ENCODE assay signal across 18 cellular contexts in the genomic region with DNA sequence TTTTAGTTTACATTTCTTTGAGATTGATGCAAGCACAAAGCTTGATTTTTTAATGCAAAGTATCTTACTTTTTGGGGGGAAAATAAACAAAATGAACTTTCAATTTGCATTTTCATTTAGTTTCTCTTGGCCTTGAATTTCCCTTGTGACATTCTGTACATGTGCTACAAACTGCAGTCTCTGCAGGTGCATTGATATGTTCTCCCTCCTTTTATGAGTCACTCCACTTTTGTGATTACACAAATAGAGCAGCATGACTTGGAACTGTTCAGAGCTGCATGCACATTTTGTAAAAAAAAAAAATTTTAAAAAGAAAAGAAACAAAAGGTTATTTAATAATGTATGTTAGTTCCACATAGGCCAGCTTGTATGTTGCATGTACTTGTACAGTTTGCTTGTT.
A peak's percentile ranks its signal among the peaks of the same experiment; 100 is the strongest.
DNase-seq lines count a peak whose midpoint lies in the region; ATAC-seq, FAIRE-seq and TF ChIP-seq lines count a peak whose summit lies in the region.
"Had no signal": no experiment of that assay in that cellular context is flagged by ENCODE, and none has a peak within 500 bp of the region (broad histone marks: within the 10 kb centered on the region; RNA-seq: fewer than 3 reads in every experiment).

No MANE protein-coding gene starts in this region.

- no peaks in the 10 kb centered on the region for H3K36me3 Mint-ChIP-seq in activated naive CD4-positive, alpha-beta T cell treated with anti-CD3 and anti-CD28 coated beads, Interleukin-2, amount 10 ng/mL, durations not matched to agents 7 days and 5 days
- H3K36me3 Mint-ChIP-seq: CD4-positive, alpha-beta memory T cell; IgD-negative memory B cell had no signal

- TF ChIP-seq POLR2A in thyroid gland (IDR thresholded peaks at IDR 0.05) = no peak

- H3K27ac ChIP-seq in thyroid gland = no peak overlapping the region
- H3K27ac ChIP-seq: A549, C4-2B had no signal

- intact Hi-C loops in thyroid gland (cut with DNase I) = no loop called here

- H3K9me3 Mint-ChIP-seq in activated naive CD4-positive, alpha-beta T cell treated with anti-CD3 and anti-CD28 coated beads, Interleukin-2, amount 10 ng/mL, durations not matched to agents 7 days and 5 days = no peaks in the 10 kb centered on the region
- H3K9me3 Mint-ChIP-seq: CD4-positive, alpha-beta memory T cell; H9; IgD-negative memory B cell had no signal

- no peak overlapping the region for H3K4me3 Mint-ChIP-seq in activated naive CD4-positive, alpha-beta T cell treated with anti-CD3 and anti-CD28 coated beads, Interleukin-2, amount 10 ng/mL, durations not matched to agents 7 days and 5 days
- H3K4me3 Mint-ChIP-seq: CD4-positive, alpha-beta memory T cell; H9; IgD-negative memory B cell had no signal

- CTCF ChIA-PET in activated naive CD4-positive, alpha-beta T cell treated with anti-CD3 and anti-CD28 coated beads, Interleukin-2, amount 10 ng/mL, durations not matched to agents 7 days and 5 days (lab: Charles Lee) = interaction anchor here (1.3 kb wide), 1 partner anchor 9 kb away, joined by 5 read pairs; no protein-coding TSS in a partner anchor

- no peak overlapping the region for H3K27ac Mint-ChIP-seq in activated naive CD4-positive, alpha-beta T cell treated with anti-CD3 and anti-CD28 coated beads, Interleukin-2, amount 10 ng/mL, durations not matched to agents 7 days and 5 days
- H3K27ac Mint-ChIP-seq: CD4-positive, alpha-beta memory T cell; H9 had no signal

- ATAC-seq in GM18868 (IDR thresholded peaks at IDR 0.05; ENCODE audit: unreplicated experiment) (peak; percentile 59), HG02884 (IDR thresholded peaks at IDR 0.05; ENCODE audit: unreplicated experiment) (peak; percentile 58)
- ATAC-seq: A549 had no signal

- no peaks in the 10 kb centered on the region for H3K4me1 ChIP-seq in thyroid gland
- H3K4me1 ChIP-seq: A549, BE2C had no signal

- FAIRE-seq in bronchial epithelial cell (lab: Jason Lieb, UNC) = no peak
- FAIRE-seq: A549, D721Med, GM19239 had no signal

- H3K4me1 Mint-ChIP-seq in activated naive CD4-positive, alpha-beta T cell treated with anti-CD3 and anti-CD28 coated beads, Interleukin-2, amount 10 ng/mL, durations not matched to agents 7 days and 5 days = no peaks in the 10 kb centered on the region
- H3K4me1 Mint-ChIP-seq: CD4-positive, alpha-beta memory T cell; H9 had no signal

- H3K27me3 Mint-ChIP-seq in activated naive CD4-positive, alpha-beta T cell treated with anti-CD3 and anti-CD28 coated beads, Interleukin-2, amount 10 ng/mL, durations not matched to agents 7 days and 5 days = peaks cover 10% of the 10 kb centered on the region

- DNase-seq in bronchial epithelial cell (ENCODE audit: low read depth) = peak; percentile 35
- DNase-seq in COR-L47 (lab: John Stamatoyannopoulos, UW) = no peak
- DNase-seq in activated naive CD4-positive, alpha-beta T cell treated with anti-CD3 and anti-CD28 coated beads, Interleukin-2, amount 10 ng/mL, durations not matched to agents 7 days and 5 days = no peak
- no peak for DNase-seq in thyroid gland
- DNase-seq: BE2C; CD4-positive, alpha-beta memory T cell; DMS153; GF-D8; GOT3; H9; KG1 had no signal

- H3K4me3 ChIP-seq in bronchial epithelial cell (ENCODE audit: low read depth, low read length) (no peak overlapping the region), thyroid gland (replicated peaks in 1 of 3) (no peak overlapping the region)
- H3K4me3 ChIP-seq: A549 had no signal

- H3K9me3 ChIP-seq in thyroid gland = no peaks in the 10 kb centered on the region
- H3K9me3 ChIP-seq: A549, BE2C had no signal

- no peaks in the 10 kb centered on the region for H3K36me3 ChIP-seq in bronchial epithelial cell (ENCODE audit: control insufficient read depth, insufficient read depth, low read length)
- no peaks in the 10 kb centered on the region for H3K36me3 ChIP-seq in thyroid gland
- H3K36me3 ChIP-seq: BE2C had no signal

- no peak for TF ChIP-seq CTCF in bronchial epithelial cell (IDR thresholded peaks at IDR 0.05; ENCODE audit: insufficient read depth, low read length, severe bottlenecking)
- TF ChIP-seq CTCF in thyroid gland (IDR thresholded peaks at IDR 0.05) = no peak

- no peaks in the 10 kb centered on the region for H3K27me3 ChIP-seq in bronchial epithelial cell (ENCODE audit: control insufficient read depth, insufficient read depth, low read length)
- H3K27me3 ChIP-seq in thyroid gland = no peaks in the 10 kb centered on the region
- H3K27me3 ChIP-seq: BE2C had no signal
